ENCODE assay signal across 16 cellular contexts in genomic region chr3:17288839-17289399, GRCh38.
DNase-seq lines count a peak whose midpoint lies in the region; ATAC-seq, FAIRE-seq and TF ChIP-seq lines count a peak whose summit lies in the region.
"Had no signal": no experiment of that assay in that cellular context is flagged by ENCODE, and none has a peak within 500 bp of the region (broad histone marks: within the 10 kb centered on the region; RNA-seq: fewer than 3 reads in every experiment).

No MANE protein-coding gene starts in this region.

- no peak overlapping the region for H3K27ac Mint-ChIP-seq in natural killer cell treated with Interleukin-12 subunit alpha and Interleukin-12 subunit beta and Interleukin-15 and Interleukin-18, amount 100 ng/mL, for 72 hours
- H3K27ac Mint-ChIP-seq in natural killer cell: no peak overlapping the region
- H3K27ac Mint-ChIP-seq in stimulated activated naive B cell treated with anti-CD40 and anti-IgM and Interleukin-4, amounts not matched to agents 10 μg/mL and 1 μg/mL and 100 μg/mL, for 72 hours: peak overlapping the region; percentile 9

- H3K9me3 Mint-ChIP-seq in natural killer cell treated with Interleukin-12 subunit alpha and Interleukin-12 subunit beta and Interleukin-15 and Interleukin-18, amount 100 ng/mL, for 72 hours: no peaks in the 10 kb centered on the region
- no peaks in the 10 kb centered on the region for H3K9me3 Mint-ChIP-seq in natural killer cell
- H3K9me3 Mint-ChIP-seq in stimulated activated naive B cell treated with anti-CD40 and anti-IgM and Interleukin-4, amounts not matched to agents 10 μg/mL and 1 μg/mL and 100 μg/mL, for 72 hours: no peaks in the 10 kb centered on the region
- H3K9me3 Mint-ChIP-seq: CD4-positive, CD25-positive, alpha-beta regulatory T cell; CD8-positive, alpha-beta memory T cell had no signal

- no peak overlapping the region for H3K27ac ChIP-seq in kidney (ENCODE audit: low read depth in 2 of 2, low read length in 2 of 2)

- no peaks in the 10 kb centered on the region for H3K4me1 ChIP-seq in kidney (ENCODE audit: control insufficient read depth in 1 of 2, insufficient read depth in 1 of 2, low read depth in 1 of 2, low read length in 2 of 2)
- H3K4me1 ChIP-seq: BE2C, HAP-1 had no signal

- in situ Hi-C loops in KBM-7 (cut with MboI; ENCODE audit: low pct_unique_long_range_greater_than_20kb, low sequenced_read_pairs): no loop called here

- DNase-seq in natural killer cell treated with Interleukin-12 subunit alpha and Interleukin-12 subunit beta and Interleukin-15 and Interleukin-18, amount 100 ng/mL, for 72 hours (ENCODE audit: low spot score): peak; percentile 58
- no peak for DNase-seq in natural killer cell
- DNase-seq in kidney: peak; percentile 57
- DNase-seq in stimulated activated naive B cell treated with anti-CD40 and anti-IgM and Interleukin-4, amounts not matched to agents 10 μg/mL and 1 μg/mL and 100 μg/mL, for 72 hours: no peak
- DNase-seq in KBM-7: no peak
- DNase-seq in effector CD4-positive, alpha-beta T cell: no peak
- DNase-seq: ACHN; BE2C; C1 segment of cervical spinal cord; CD4-positive, CD25-positive, alpha-beta regulatory T cell; CD8-positive, alpha-beta memory T cell; COR-L47 had no signal

- no peak for FAIRE-seq in kidney (lab: Jason Lieb, UNC)
- FAIRE-seq: G401.6, GM12891, GM19239 had no signal

- no peaks in the 10 kb centered on the region for H3K36me3 ChIP-seq in kidney (ENCODE audit: control insufficient read depth in 1 of 2, insufficient read depth in 2 of 2, low read length in 2 of 2)
- H3K36me3 ChIP-seq: BE2C, HAP-1 had no signal

- H3K9ac ChIP-seq in kidney (ENCODE audit: low read length in 2 of 2): no peak overlapping the region

- no peaks in the 10 kb centered on the region for H3K4me1 Mint-ChIP-seq in natural killer cell treated with Interleukin-12 subunit alpha and Interleukin-12 subunit beta and Interleukin-15 and Interleukin-18, amount 100 ng/mL, for 72 hours (ENCODE audit: low read depth in 2 of 2)
- no peaks in the 10 kb centered on the region for H3K4me1 Mint-ChIP-seq in natural killer cell
- H3K4me1 Mint-ChIP-seq in stimulated activated naive B cell treated with anti-CD40 and anti-IgM and Interleukin-4, amounts not matched to agents 10 μg/mL and 1 μg/mL and 100 μg/mL, for 72 hours: peaks cover 0 to 5% of the 10 kb centered on the region in 2 donors
- H3K4me1 Mint-ChIP-seq: CD8-positive, alpha-beta memory T cell had no signal

- no peak for ATAC-seq in natural killer cell treated with Interleukin-12 subunit alpha and Interleukin-12 subunit beta and Interleukin-15 and Interleukin-18, amount 100 ng/mL, for 72 hours
- no peak for ATAC-seq in natural killer cell
- ATAC-seq in stimulated activated naive B cell treated with anti-CD40 and anti-IgM and Interleukin-4, amounts not matched to agents 10 μg/mL and 1 μg/mL and 100 μg/mL, for 72 hours (replicated peaks): no peak

- TF ChIP-seq CTCF in natural killer cell (IDR thresholded peaks at IDR 0.05) (no peak), kidney (IDR thresholded peaks at IDR 0.05; ENCODE audit: borderline replicate concordance, extremely low read depth, insufficient read depth) (no peak)

- intact Hi-C loops in natural killer cell (cut with micrococcal nuclease) (no loop called here), kidney (cut with DNase I) (no loop called here)

- H3K36me3 Mint-ChIP-seq in natural killer cell treated with Interleukin-12 subunit alpha and Interleukin-12 subunit beta and Interleukin-15 and Interleukin-18, amount 100 ng/mL, for 72 hours: no peaks in the 10 kb centered on the region
- H3K36me3 Mint-ChIP-seq in natural killer cell: no peaks in the 10 kb centered on the region
- H3K36me3 Mint-ChIP-seq in stimulated activated naive B cell treated with anti-CD40 and anti-IgM and Interleukin-4, amounts not matched to agents 10 μg/mL and 1 μg/mL and 100 μg/mL, for 72 hours: peaks cover 17 to 21% of the 10 kb centered on the region in 2 donors

- no peak overlapping the region for H3K4me3 ChIP-seq in kidney (ENCODE audit: low read length in 2 of 2)
- H3K4me3 ChIP-seq: HAP-1 had no signal

- H3K9me3 ChIP-seq in kidney (ENCODE audit: control insufficient read depth in 1 of 2, low read length in 2 of 2): no peaks in the 10 kb centered on the region
- H3K9me3 ChIP-seq: BE2C, HAP-1 had no signal

- no peak overlapping the region for H3K4me3 Mint-ChIP-seq in natural killer cell treated with Interleukin-12 subunit alpha and Interleukin-12 subunit beta and Interleukin-15 and Interleukin-18, amount 100 ng/mL, for 72 hours
- no peak overlapping the region for H3K4me3 Mint-ChIP-seq in natural killer cell
- no peak overlapping the region for H3K4me3 Mint-ChIP-seq in stimulated activated naive B cell treated with anti-CD40 and anti-IgM and Interleukin-4, amounts not matched to agents 10 μg/mL and 1 μg/mL and 100 μg/mL, for 72 hours
- H3K4me3 Mint-ChIP-seq: CD8-positive, alpha-beta memory T cell had no signal

- no peaks in the 10 kb centered on the region for H3K27me3 Mint-ChIP-seq in natural killer cell treated with Interleukin-12 subunit alpha and Interleukin-12 subunit beta and Interleukin-15 and Interleukin-18, amount 100 ng/mL, for 72 hours
- H3K27me3 Mint-ChIP-seq in natural killer cell (ENCODE audit: low read depth in 2 of 2): no peaks in the 10 kb centered on the region
- H3K27me3 Mint-ChIP-seq in stimulated activated naive B cell treated with anti-CD40 and anti-IgM and Interleukin-4, amounts not matched to agents 10 μg/mL and 1 μg/mL and 100 μg/mL, for 72 hours: no peaks in the 10 kb centered on the region
- H3K27me3 Mint-ChIP-seq: CD4-positive, CD25-positive, alpha-beta regulatory T cell; CD8-positive, alpha-beta memory T cell had no signal

Comparison
In these comparisons a context has a peak if more than half of its experiments do, and no peak if none do; other contexts are left out.
1. DNase-seq: peak in natural killer cell treated with Interleukin-12 subunit alpha and Interleukin-12 subunit beta and Interleukin-15 and Interleukin-18, amount 100 ng/mL, for 72 hours (single experiment) and kidney (single experiment); none in natural killer cell (single experiment), stimulated activated naive B cell treated with anti-CD40 and anti-IgM and Interleukin-4, amounts not matched to agents 10 μg/mL and 1 μg/mL and 100 μg/mL, for 72 hours (single experiment), KBM-7 (single experiment) and effector CD4-positive, alpha-beta T cell (single experiment).